ENCODE assay signal across 8 cellular contexts in genomic region chr12:122079038-122079531, GRCh38. TPM values are rescaled to one million over a fixed set of nuclear protein-coding genes. Genes with fewer than 3 reads are reported as not detected.
DNase-seq lines count a peak whose midpoint lies in the region; ATAC-seq and TF ChIP-seq lines count a peak whose summit lies in the region.

No MANE protein-coding gene starts in this region.

- CTCF ChIA-PET in Calu3 (lab: Charles Lee) (interaction anchor here (0.6 to 1.4 kb wide), 7 partner anchors 10 to 343 kb away, joined by 3 to 8 read pairs (median 4); no protein-coding TSS in a partner anchor), WTC11 (lab: Charles Lee) (interaction anchor here (0.9 to 3.4 kb wide), 6 partner anchors 9 to 191 kb away, joined by 3 to 12 read pairs (median 9); partner anchors contain the start of genes CFAP251 and PSMD9)

- H3K14ac ChIP-seq in neuronal stem cell (ENCODE audit: low read length): peak overlapping the region; percentile 12

- H3K4ac ChIP-seq in neuronal stem cell (ENCODE audit: low read length): no peak overlapping the region

- H3K4me1 ChIP-seq in esophagus muscularis mucosa (peaks cover 39 to 64% (median 53%) of the 10 kb centered on the region in 4 donors), neuronal stem cell (ENCODE audit: control insufficient read depth in 2 of 2, insufficient read depth in 1 of 2, low read depth in 1 of 2, low read length in 2 of 2) (peaks cover 11 to 13% of the 10 kb centered on the region in 2 donors)

- H4K8ac ChIP-seq in neuronal stem cell (ENCODE audit: low read depth, low read length): no peak overlapping the region

- H2AK5ac ChIP-seq in neuronal stem cell (ENCODE audit: low read depth, low read length): peak overlapping the region; percentile 53

- intact Hi-C loops in Calu3 (cut with micrococcal nuclease; ENCODE audit: unreplicated experiment): no loop called here
- intact Hi-C loops in esophagus muscularis mucosa (cut with DNase I): no loop called here

- H2BK12ac ChIP-seq in neuronal stem cell (ENCODE audit: low read length): no peak overlapping the region

- H3K79me1 ChIP-seq in neuronal stem cell (ENCODE audit: low read depth, low read length): no peaks in the 10 kb centered on the region

- no peaks in the 10 kb centered on the region for H3K9me3 Mint-ChIP-seq in Calu3 (ENCODE audit: low read depth, unreplicated experiment)
- H3K9me3 Mint-ChIP-seq in WTC11: no peaks in the 10 kb centered on the region

- no peak overlapping the region for H4K91ac ChIP-seq in neuronal stem cell (ENCODE audit: low read depth, low read length, poor library complexity)

- H2BK5ac ChIP-seq in neuronal stem cell (ENCODE audit: low read length): no peak overlapping the region

- H2AFZ ChIP-seq in neuronal stem cell (ENCODE audit: low read length): peak overlapping the region; percentile 96

- 0% methylated on average over 13 of the region's 37 CpGs for WGBS in esophagus muscularis mucosa
- WGBS in neuronal stem cell (ENCODE audit: extremely low coverage in 2 of 2, insufficient read length in 2 of 2, insufficient replicate concordance in 1 of 2), 2 donors: no CpG with 5 or more reads among the region's 37 CpGs

- no TSS peak for BruUV-seq in Calu3 (replicated peaks; lab: Mats Ljungman, UMichigan)

- peaks cover 31% of the 10 kb centered on the region for H3K4me1 Mint-ChIP-seq in Calu3 (ENCODE audit: low read depth, unreplicated experiment)
- peaks cover 31% of the 10 kb centered on the region for H3K4me1 Mint-ChIP-seq in WTC11

- no peak overlapping the region for H2BK120ac ChIP-seq in neuronal stem cell (ENCODE audit: low read depth, low read length)

- peak overlapping the region; percentile 90 for H3K4me2 ChIP-seq in neuronal stem cell (ENCODE audit: insufficient read depth, low read length, poor library complexity, severe bottlenecking)

- TF ChIP-seq CTCF in Calu3 (IDR thresholded peaks at IDR 0.05; ENCODE audit: unreplicated experiment) (no peak), WTC11 (IDR thresholded peaks at IDR 0.05) (no peak), esophagus muscularis mucosa (IDR thresholded peaks at IDR 0.05) (no peak)

- peak overlapping the region; percentile 83 to 91 (median 88) for H3K27ac ChIP-seq in esophagus muscularis mucosa (replicated peaks in 1 of 4)
- H3K27ac ChIP-seq in neuronal stem cell (replicated peaks; ENCODE audit: low read length): no peak overlapping the region

- ATAC-seq in HG03342 (IDR thresholded peaks at IDR 0.05; ENCODE audit: unreplicated experiment) (peak; percentile 14), WTC11 (peak; percentile 16), GM21360 (IDR thresholded peaks at IDR 0.05; ENCODE audit: unreplicated experiment) (no peak), GM18861 (IDR thresholded peaks at IDR 0.05; ENCODE audit: unreplicated experiment) (no peak)

- H3K9ac ChIP-seq in neuronal stem cell (ENCODE audit: low read depth, low read length, poor library complexity): peak overlapping the region; percentile 86

- H3K9me3 ChIP-seq in esophagus muscularis mucosa (no peaks in the 10 kb centered on the region), neuronal stem cell (replicated peaks in 1 of 2; ENCODE audit: control insufficient read depth in 2 of 2, insufficient read depth in 1 of 2, low read depth in 1 of 2, low read length in 2 of 2) (no peaks in the 10 kb centered on the region)

- TF ChIP-seq POLR2A in esophagus muscularis mucosa (IDR thresholded peaks at IDR 0.05; ENCODE audit: low read depth): no peak

- POLR2A ChIA-PET in WTC11 (lab: Charles Lee): interaction anchor here (1.5 kb wide), 2 partner anchors 15 to 252 kb away, joined by 3 to 8 read pairs; no protein-coding TSS in a partner anchor

- peaks cover 0 to 6% (median 3%) of the 10 kb centered on the region in 4 donors for H3K36me3 ChIP-seq in esophagus muscularis mucosa
- peaks cover 0 to 10% of the 10 kb centered on the region in 2 donors for H3K36me3 ChIP-seq in neuronal stem cell (replicated peaks in 1 of 2; ENCODE audit: control insufficient read depth in 2 of 2, insufficient read depth in 2 of 2, low read length in 2 of 2)

- peak overlapping the region; percentile 21 for H3K27ac Mint-ChIP-seq in Calu3 (ENCODE audit: unreplicated experiment)
- H3K27ac Mint-ChIP-seq in WTC11: no peak overlapping the region

- no peak overlapping the region for H3K23ac ChIP-seq in neuronal stem cell (ENCODE audit: low read depth, low read length, poor library complexity)

- H3K27me3 Mint-ChIP-seq in Calu3 (ENCODE audit: unreplicated experiment) (no peaks in the 10 kb centered on the region), WTC11 (ENCODE audit: low read depth) (peaks cover 8% of the 10 kb centered on the region)

- peak overlapping the region; percentile 88 for H3K18ac ChIP-seq in neuronal stem cell (ENCODE audit: low read length)

- peaks cover 51% of the 10 kb centered on the region for H3K36me3 Mint-ChIP-seq in Calu3 (ENCODE audit: insufficient read depth, unreplicated experiment)
- H3K36me3 Mint-ChIP-seq in WTC11: peaks cover 5% of the 10 kb centered on the region

- DNase-seq in Calu3 (no peak), WTC11 (ENCODE audit: low spot score) (no peak), esophagus muscularis mucosa (ENCODE audit: extremely low spot score) (no peak), neuronal stem cell (ENCODE audit: low spot score) (no peak), putamen (ENCODE audit: low spot score) (no peak)

- H2BK15ac ChIP-seq in neuronal stem cell (ENCODE audit: low read length): peak overlapping the region; percentile 56

- peak overlapping the region; percentile 68 for H3K4me3 Mint-ChIP-seq in Calu3 (ENCODE audit: low read depth, unreplicated experiment)
- H3K4me3 Mint-ChIP-seq in WTC11: peak overlapping the region; percentile 87

- no peaks in the 10 kb centered on the region for H3K27me3 ChIP-seq in esophagus muscularis mucosa
- peaks cover 0 to 18% (median 4%) of the 10 kb centered on the region in 3 experiments for H3K27me3 ChIP-seq in neuronal stem cell (ENCODE audit: control insufficient read depth in 3 of 3, insufficient read depth in 3 of 3, low read depth in 1 of 3, low read length in 3 of 3)

- peak overlapping the region; percentile 76 to 83 (median 80) for H3K4me3 ChIP-seq in esophagus muscularis mucosa
- peak overlapping the region; percentile 87 to 97 for H3K4me3 ChIP-seq in neuronal stem cell (ENCODE audit: low read length in 2 of 2)

- TF ChIP-seq EP300 in esophagus muscularis mucosa (IDR thresholded peaks at IDR 0.05): no peak

TF ChIP-seq in WTC11, 78 proteins besides CTCF, POLR2A, EP300 and RAD21 (continues in another document):
- no peak for TF ChIP-seq SOX15 (CRISPR knock-in tag; IDR thresholded peaks at IDR 0.05)
- TF ChIP-seq NFATC4 (CRISPR knock-in tag; IDR thresholded peaks at IDR 0.05): no peak
- TF ChIP-seq ZNF232 (CRISPR knock-in tag; IDR thresholded peaks at IDR 0.05): 0 out of 2 replicates have a peak, but pooled peaks have one; percentile 48
- no peak for TF ChIP-seq MXD4 (CRISPR knock-in tag; IDR thresholded peaks at IDR 0.05; ENCODE audit: borderline replicate concordance)
- TF ChIP-seq USF2 (CRISPR knock-in tag; IDR thresholded peaks at IDR 0.05): no peak
- TF ChIP-seq TP53 (CRISPR knock-in tag; IDR thresholded peaks at IDR 0.05): no peak; the same call in 1 of the 2 replicates
- TF ChIP-seq MAX (CRISPR knock-in tag; IDR thresholded peaks at IDR 0.05): peak; percentile 74; the same call in 1 of the 2 replicates
- TF ChIP-seq JUN (CRISPR knock-in tag; IDR thresholded peaks at IDR 0.05): peak; percentile 79; the same call in 1 of the 2 replicates
- no peak for TF ChIP-seq KAT7 (CRISPR knock-in tag; IDR thresholded peaks at IDR 0.05; ENCODE audit: borderline replicate concordance)
- no peak for TF ChIP-seq NR2C2 (CRISPR knock-in tag; IDR thresholded peaks at IDR 0.05)
- 0 out of 2 replicates have a peak, but pooled peaks have one; percentile 34 for TF ChIP-seq ATF1 (CRISPR knock-in tag; IDR thresholded peaks at IDR 0.05)
- TF ChIP-seq E2F1 (CRISPR knock-in tag; IDR thresholded peaks at IDR 0.05): no peak
- no peak for TF ChIP-seq ERG (CRISPR knock-in tag; IDR thresholded peaks at IDR 0.05)

RNA-seq across cellular contexts. Expression of gene MLXIP, which starts 0.5 kb away (rescaled TPM):
- total RNA-seq in Calu3 (2022) (55.3 and 58.7 TPM in 2 replicates), WTC11 (2021) (40.5 to 49.4 TPM (median 44.4 TPM) in 3 replicates), esophagus muscularis mucosa (10 to 100 TPM; 33.8 to 82.2 (median 50.9) TPM)
- polyA plus RNA-seq in neuronal stem cell (2013, experiment 1 of 2): 18.3 TPM
- 18.1 TPM for polyA plus RNA-seq in neuronal stem cell (2013, experiment 2 of 2)

RNA-seq across cellular contexts. Expression of gene BCL7A, which starts 57.4 kb away (rescaled TPM):
- 21.0 and 25.5 TPM in 2 replicates for total RNA-seq in Calu3 (2022)
- total RNA-seq in WTC11 (2021): 14.6 to 19.7 TPM (median 15.8 TPM) in 3 replicates
- 10 to 100 TPM in 1 of 4 donors, 1 to 10 TPM in 3; 2.9 to 10.1 (median 6.3) TPM for total RNA-seq in esophagus muscularis mucosa
- 31.6 TPM for polyA plus RNA-seq in neuronal stem cell (2013, experiment 1 of 2)
- 32.9 TPM for polyA plus RNA-seq in neuronal stem cell (2013, experiment 2 of 2)

Comparison
In these comparisons a context has a peak if more than half of its experiments do, and no peak if none do; other contexts are left out.
1. ATAC-seq: peak in HG03342 (single experiment) and WTC11 (single experiment); none in GM21360 (single experiment) and GM18861 (single experiment).